Comparison of ENCODE assay signal across 15 cellular contexts in genomic region chr22:39956932-39957664, GRCh38. TPM values are rescaled to one million over a fixed set of nuclear protein-coding genes. Genes with fewer than 3 reads are reported as not detected.
DNase-seq lines count a peak whose midpoint lies in the region; ATAC-seq, FAIRE-seq and TF ChIP-seq lines count a peak whose summit lies in the region.
"Had no signal": no experiment of that assay in that cellular context is flagged by ENCODE, and none has a peak within 500 bp of the region (broad histone marks: within the 10 kb centered on the region; RNA-seq: fewer than 3 reads in every experiment).

No MANE protein-coding gene starts in this region.

- no peak for TF ChIP-seq CTCF in GM13976 (IDR thresholded peaks at IDR 0.05; ENCODE audit: borderline replicate concordance, control extremely low read depth, extremely low read depth, insufficient read depth, missing control alignments)
- no peak for TF ChIP-seq CTCF in GM12878 (IDR thresholded peaks at IDR 0.05 in 2 of 3, conservative IDR thresholded peaks at IDR 0.05 in 1 of 3; ENCODE audit: control insufficient read depth in 2 of 3, extremely low read depth in 1 of 3, insufficient read depth in 1 of 3, low read depth in 3 of 3, low read length in 3 of 3)
- TF ChIP-seq CTCF in WERI-Rb-1 (IDR thresholded peaks at IDR 0.05; ENCODE audit: low read depth, low read length), result no peak
- TF ChIP-seq CTCF in WTC11 (IDR thresholded peaks at IDR 0.05), result no peak

- H2BK120ac ChIP-seq in trophoblast cell (ENCODE audit: insufficient read depth, low read length, poor library complexity), result no peak overlapping the region

- no peak overlapping the region for H3K23ac ChIP-seq in trophoblast cell (ENCODE audit: low read length)

- no peak overlapping the region for H2AK5ac ChIP-seq in trophoblast cell (ENCODE audit: low read length)

- FAIRE-seq in GM12878 (lab: Jason Lieb, UNC), result peak; percentile 65

- no peaks in the 10 kb centered on the region for H3K79me1 ChIP-seq in trophoblast cell (ENCODE audit: low read length)

- peaks cover 91% of the 10 kb centered on the region for H3K4me1 ChIP-seq in CD4-positive, alpha-beta memory T cell (ENCODE audit: insufficient read depth, low read length)
- peaks cover 47% of the 10 kb centered on the region for H3K4me1 ChIP-seq in GM12878 (ENCODE audit: control insufficient read depth, insufficient read depth, low read length)
- H3K4me1 ChIP-seq in trophoblast cell (ENCODE audit: control insufficient read depth in 1 of 2, insufficient read depth in 2 of 2, low read length in 2 of 2), result peaks cover 9 to 13% of the 10 kb centered on the region in 2 experiments
- H3K4me1 ChIP-seq: parathyroid adenoma had no signal

- no peak for TF ChIP-seq RAD21 in GM12878 (IDR thresholded peaks at IDR 0.05; ENCODE audit: insufficient read depth, low read depth, low read length)

- H3K36me3 ChIP-seq in CD4-positive, alpha-beta memory T cell (ENCODE audit: insufficient read depth, low read length), result peaks cover 50% of the 10 kb centered on the region
- peaks cover 20 to 45% of the 10 kb centered on the region in 2 experiments; a peak in 3 of 4 replicates for H3K36me3 ChIP-seq in GM12878 (ENCODE audit: control insufficient read depth in 2 of 2, insufficient read depth in 2 of 2, low read length in 1 of 2)
- no peaks in the 10 kb centered on the region for H3K36me3 ChIP-seq in WERI-Rb-1
- H3K36me3 ChIP-seq in trophoblast cell (ENCODE audit: control insufficient read depth in 1 of 2, insufficient read depth in 2 of 2, low read length in 2 of 2), result no peaks in the 10 kb centered on the region
- H3K36me3 ChIP-seq: left lung had no signal

- 49% methylated on average over 9 of the region's 10 CpGs for WGBS in GM12878 (ENCODE audit: insufficient coverage, insufficient replicate concordance, low lambda C conversion rate, missing lambda C conversion rate)
- no CpG with 5 or more reads among the region's 10 CpGs for WGBS in trophoblast cell (ENCODE audit: extremely low coverage, insufficient coverage, insufficient read length)

- peak; percentile 61 to 87 for TF ChIP-seq EP300 in GM12878 (IDR thresholded peaks at IDR 0.05; ENCODE audit: borderline replicate concordance in 1 of 2, control insufficient read depth in 1 of 2, low read depth in 2 of 2, low read length in 2 of 2)

- POLR2A ChIA-PET in CD4-positive, alpha-beta memory T cell (lab: Charles Lee; ENCODE audit: partially characterized antibody), result interaction anchor here (1.0 to 1.8 kb wide), 3 partner anchors 11 to 14 kb away, joined by 3 to 5 read pairs (median 3); no protein-coding TSS in a partner anchor
- POLR2A ChIA-PET in GM12878 (lab: Charles Lee) (interaction anchor here (0.6 to 1.6 kb wide), 2 partner anchors 11 to 18 kb away, joined by 3 read pairs; no protein-coding TSS in a partner anchor), WTC11 (lab: Charles Lee) (no interaction called here)

- H3K4me2 ChIP-seq in GM12878 (ENCODE audit: control insufficient read depth, insufficient read depth) (peak overlapping the region; percentile 68), trophoblast cell (ENCODE audit: low read length) (no peak overlapping the region)

- RAD21 ChIA-PET in GM12878 (lab: Charles Lee; ENCODE audit: unreplicated experiment), result interaction anchor here (0.7 to 1.8 kb wide), 10 partner anchors 11 to 131 kb away, joined by 3 to 13 read pairs (median 4); no protein-coding TSS in a partner anchor

- BruUV-seq in GM12878 (replicated peaks; lab: Mats Ljungman, UMichigan), result no TSS peak

- no peak overlapping the region for H3K14ac ChIP-seq in trophoblast cell (ENCODE audit: low read length)

- H3K27ac Mint-ChIP-seq in CD4-positive, alpha-beta memory T cell, result peak overlapping the region; percentile 36 to 91 (median 79)
- no peak overlapping the region for H3K27ac Mint-ChIP-seq in activated naive CD4-positive, alpha-beta T cell treated with anti-CD3 and anti-CD28 coated beads for 36 hours
- no peak overlapping the region for H3K27ac Mint-ChIP-seq in WTC11

- no peak overlapping the region for H4K12ac ChIP-seq in trophoblast cell (ENCODE audit: low read depth, low read length)

- intact Hi-C loops in CD4-positive, alpha-beta memory T cell (cut with micrococcal nuclease), result loop anchor here (5.0 kb wide), 1 partner anchor 390 kb away; the partner anchor contains the start of gene ADSL
- intact Hi-C loops in GM12878 (cut with micrococcal nuclease; ENCODE audit: unreplicated experiment), result no loop called here
- intact Hi-C loops in activated naive CD4-positive, alpha-beta T cell treated with anti-CD3 and anti-CD28 coated beads for 36 hours (cut with micrococcal nuclease), result loop anchor here (10.0 kb wide), 1 partner anchor 552 kb away; no protein-coding TSS in a partner anchor

- H3K4me1 Mint-ChIP-seq in CD4-positive, alpha-beta memory T cell, result peaks cover 68 to 93% (median 81%) of the 10 kb centered on the region in 4 donors
- peaks cover 84% of the 10 kb centered on the region for H3K4me1 Mint-ChIP-seq in activated naive CD4-positive, alpha-beta T cell treated with anti-CD3 and anti-CD28 coated beads for 36 hours (ENCODE audit: low read depth)
- peaks cover 47% of the 10 kb centered on the region for H3K4me1 Mint-ChIP-seq in WTC11

- ATAC-seq in GM12878, result peak; percentile 77
- ATAC-seq in WTC11, result no peak
- ATAC-seq: foreskin keratinocyte, left lung had no signal

- no peaks in the 10 kb centered on the region for H3K9me3 ChIP-seq in CD4-positive, alpha-beta memory T cell (ENCODE audit: control insufficient read depth in 1 of 2, low read length in 2 of 2)
- H3K9me3 ChIP-seq in GM12878 (replicated peaks; ENCODE audit: control insufficient read depth, insufficient read depth, low read length), result no peaks in the 10 kb centered on the region; the same call in 2 of the 3 replicates
- no peaks in the 10 kb centered on the region for H3K9me3 ChIP-seq in WERI-Rb-1 (ENCODE audit: severe bottlenecking)
- peaks cover 2% of the 10 kb centered on the region for H3K9me3 ChIP-seq in trophoblast cell (ENCODE audit: insufficient read depth, low read depth, low read length)
- H3K9me3 ChIP-seq: left lung, testis had no signal

- no peak overlapping the region for H3K4ac ChIP-seq in trophoblast cell (ENCODE audit: low read depth, low read length)

- peak overlapping the region in 6 of 8 donors; percentile 8 to 65 (median 32) for H3K4me3 Mint-ChIP-seq in CD4-positive, alpha-beta memory T cell
- no peak overlapping the region for H3K4me3 Mint-ChIP-seq in activated naive CD4-positive, alpha-beta T cell treated with anti-CD3 and anti-CD28 coated beads for 36 hours
- H3K4me3 Mint-ChIP-seq in WTC11, result no peak overlapping the region

- no peaks in the 10 kb centered on the region for H3K27me3 Mint-ChIP-seq in CD4-positive, alpha-beta memory T cell
- H3K27me3 Mint-ChIP-seq in activated naive CD4-positive, alpha-beta T cell treated with anti-CD3 and anti-CD28 coated beads for 36 hours (ENCODE audit: low read depth), result no peaks in the 10 kb centered on the region
- H3K27me3 Mint-ChIP-seq in WTC11 (ENCODE audit: low read depth), result peaks cover 11% of the 10 kb centered on the region

- H4K91ac ChIP-seq in trophoblast cell (ENCODE audit: low read depth, low read length), result no peak overlapping the region

- H2AFZ ChIP-seq in GM12878 (ENCODE audit: control insufficient read depth, low read depth, low read length), result no peak overlapping the region
- H2AFZ ChIP-seq in trophoblast cell (ENCODE audit: insufficient read depth, low read length, poor library complexity), result no peak overlapping the region
- H2AFZ ChIP-seq: parathyroid adenoma had no signal

- peaks cover 2% of the 10 kb centered on the region for H3K79me2 ChIP-seq in GM12878 (ENCODE audit: control insufficient read depth, insufficient read depth, low read length)
- no peaks in the 10 kb centered on the region for H3K79me2 ChIP-seq in trophoblast cell (ENCODE audit: control insufficient read depth, insufficient read depth, low read length, poor library complexity)
- H3K79me2 ChIP-seq: parathyroid adenoma had no signal

- no peak overlapping the region for H4K8ac ChIP-seq in trophoblast cell (ENCODE audit: low read depth, low read length)

- CTCF ChIA-PET in CD4-positive, alpha-beta memory T cell (lab: Charles Lee; ENCODE audit: partially characterized antibody), result interaction anchor here (0.6 to 1.6 kb wide), 4 partner anchors 11 to 60 kb away, joined by 3 to 4 read pairs (median 4); no protein-coding TSS in a partner anchor
- CTCF ChIA-PET in GM12878 (lab: Yijun Ruan, JAX), result interaction anchor here (0.6 to 2.4 kb wide), 2 partner anchors 24 to 574 kb away, joined by 3 to 11 read pairs; no protein-coding TSS in a partner anchor
- CTCF ChIA-PET in activated naive CD4-positive, alpha-beta T cell treated with anti-CD3 and anti-CD28 coated beads for 36 hours (lab: Charles Lee), result interaction anchor here (1.6 to 1.8 kb wide), 2 partner anchors 11 to 67 kb away, joined by 5 to 8 read pairs; no protein-coding TSS in a partner anchor
- CTCF ChIA-PET in WTC11 (lab: Charles Lee), result interaction anchor here (1.0 to 2.9 kb wide), 2 partner anchors 12 to 67 kb away, joined by 3 to 12 read pairs; no protein-coding TSS in a partner anchor

- no peak for DNase-seq in CD4-positive, alpha-beta memory T cell
- DNase-seq in GM13976 (ENCODE audit: low spot score) (peak; percentile 65), NCI-H2196 (lab: John Stamatoyannopoulos, UW; ENCODE audit: unreplicated experiment) (peak; percentile 62), GM12878 (ENCODE audit: low read depth, low spot score) (peak; percentile 71), WERI-Rb-1 (no peak), trophoblast cell (no peak), WTC11 (ENCODE audit: low spot score) (no peak)
- DNase-seq in activated naive CD4-positive, alpha-beta T cell treated with anti-CD3 and anti-CD28 coated beads for 36 hours, result no peak
- DNase-seq: foreskin keratinocyte; left lung; NCI-H2171 treated with DMSO at 0.1 percent for 48 hours; stimulated activated CD4-positive, alpha-beta T cell treated with anti-CD3 and anti-CD28 coated beads, Interleukin-4, amount 100 ng/mL, for 24 hours; SW 1271; testis had no signal

- in situ Hi-C loops in GM13976 (cut with MboI; ENCODE audit: low sequenced_read_pairs, unreplicated experiment) (no loop called here), GM12878 (cut with MboI) (no loop called here)

- H3K18ac ChIP-seq in trophoblast cell (ENCODE audit: low read length), result no peak overlapping the region

- peak overlapping the region; percentile 24 for H3K27ac ChIP-seq in CD4-positive, alpha-beta memory T cell (ENCODE audit: low read depth, low read length)
- H3K27ac ChIP-seq in GM12878 (ENCODE audit: control insufficient read depth, insufficient read depth) (peak overlapping the region; percentile 20; the same call in 1 of the 2 replicates), WERI-Rb-1 (no peak overlapping the region), trophoblast cell (ENCODE audit: low read depth, low read length) (no peak overlapping the region)
- H3K27ac ChIP-seq: foreskin keratinocyte, left lung, parathyroid adenoma, testis had no signal

- H3K36me3 Mint-ChIP-seq in CD4-positive, alpha-beta memory T cell, result peaks cover 61 to 82% of the 10 kb centered on the region in 2 donors
- H3K36me3 Mint-ChIP-seq in activated naive CD4-positive, alpha-beta T cell treated with anti-CD3 and anti-CD28 coated beads for 36 hours (ENCODE audit: low read depth), result peaks cover 42% of the 10 kb centered on the region
- no peaks in the 10 kb centered on the region for H3K36me3 Mint-ChIP-seq in WTC11

- peaks cover 7% of the 10 kb centered on the region; the same call in 1 of the 2 replicates for H4K20me1 ChIP-seq in GM12878 (ENCODE audit: control insufficient read depth, insufficient read depth)

- no peak overlapping the region for H3K9ac ChIP-seq in GM12878 (ENCODE audit: control insufficient read depth, insufficient read depth, low read length)
- H3K9ac ChIP-seq in trophoblast cell (ENCODE audit: low read length), result no peak overlapping the region
- H3K9ac ChIP-seq: parathyroid adenoma had no signal

- H2BK12ac ChIP-seq in trophoblast cell (ENCODE audit: low read length), result no peak overlapping the region

- no peaks in the 10 kb centered on the region for H3K27me3 ChIP-seq in CD4-positive, alpha-beta memory T cell (ENCODE audit: insufficient read depth, low read length)
- H3K27me3 ChIP-seq in GM12878 (replicated peaks in 1 of 2; ENCODE audit: control insufficient read depth in 2 of 2, insufficient read depth in 2 of 2, low read length in 1 of 2), result no peaks in the 10 kb centered on the region
- no peaks in the 10 kb centered on the region for H3K27me3 ChIP-seq in WERI-Rb-1 (ENCODE audit: insufficient read depth, low read depth, severe bottlenecking)
- no peaks in the 10 kb centered on the region for H3K27me3 ChIP-seq in trophoblast cell (ENCODE audit: insufficient read depth, low read length)
- H3K27me3 ChIP-seq: foreskin keratinocyte, testis had no signal

- no peaks in the 10 kb centered on the region for H3K9me3 Mint-ChIP-seq in CD4-positive, alpha-beta memory T cell
- no peaks in the 10 kb centered on the region for H3K9me3 Mint-ChIP-seq in activated naive CD4-positive, alpha-beta T cell treated with anti-CD3 and anti-CD28 coated beads for 36 hours
- H3K9me3 Mint-ChIP-seq in WTC11, result peaks cover 5% of the 10 kb centered on the region; the same call in 1 of the 2 replicates

- H2BK5ac ChIP-seq in trophoblast cell (ENCODE audit: low read depth, low read length, poor library complexity), result no peak overlapping the region

- no peak overlapping the region for H3K4me3 ChIP-seq in CD4-positive, alpha-beta memory T cell (ENCODE audit: low read length in 2 of 2)
- H3K4me3 ChIP-seq in GM12878 (no peak overlapping the region), WERI-Rb-1 (ENCODE audit: low read depth, low read length) (no peak overlapping the region), trophoblast cell (ENCODE audit: low read depth, low read length) (no peak overlapping the region)
- H3K4me3 ChIP-seq: left lung, testis had no signal

- SMC1A ChIA-PET in GM12878 (lab: Charles Lee; ENCODE audit: uncharacterized antibody, unreplicated experiment), result interaction anchor here (0.6 to 2.7 kb wide), 10 partner anchors 11 to 68 kb away, joined by 3 to 16 read pairs (median 4); no protein-coding TSS in a partner anchor

- no peak for TF ChIP-seq POLR2A in GM12878 (IDR thresholded peaks at IDR 0.05; ENCODE audit: low read depth, low read length)

RNA-seq across cellular contexts. Expression of gene TMA7B, which starts 3.1 kb away (rescaled TPM):
- 10 to 100 TPM in 1 of 2 experiments, 1 to 10 TPM in 1; 9.3 to 10.2 TPM for total RNA-seq in CD4-positive, alpha-beta memory T cell
- polyA plus RNA-seq in CD4-positive, alpha-beta memory T cell, result 1 to 10 TPM in 1 of 2 donors, not detected in 1; 3.3 TPM
- 59.4 and 63.4 TPM in 2 replicates for total RNA-seq in GM12878 (2013; cell fraction: nucleolus; rRNA removed)
- 1.5 and 2.1 TPM in 2 replicates for total RNA-seq in GM12878 (2014; rRNA removed)
- total RNA-seq in GM12878 (2014; rRNA removed; fragmentation: Illumina TruSeq; extraction: Trizol), result 2.6 and 2.7 TPM in 2 replicates
- 1.6 and 2.2 TPM in 2 replicates for total RNA-seq in GM12878 (2021)
- polyA plus RNA-seq in GM12878 (2011; ENCODE audit: low read depth), result 0.21 TPM
- polyA plus RNA-seq in GM12878 (2011; rRNA removed), result 2.9 and 3.7 TPM in 2 replicates
- 0.75 and 0.79 TPM in 2 replicates for polyA plus RNA-seq in GM12878 (2011; cell fraction: cytosol; rRNA removed)
- polyA plus RNA-seq in GM12878 (2011; cell fraction: nucleus; rRNA removed), result 3.0 and 3.5 TPM in 2 replicates
- polyA plus RNA-seq in GM12878 (2012), result 0.31 and 0.35 TPM in 2 replicates
- polyA plus RNA-seq in GM12878 (2014; fragmentation: Illumina TruSeq; extraction: Trizol), result 0.14 and 0.87 TPM in 2 replicates
- polyA plus RNA-seq in GM12878 (2014; fragmentation: Nextera tagmentation; extraction: Ambion mirVana), result 1 to 10 TPM in 1 of 2 experiments, under 1 TPM in 1; 0.33 to 1.6 TPM
- polyA plus RNA-seq in GM12878 (2014; rRNA removed), result 1.3 TPM in 2 replicates
- 1 to 10 TPM; 1.6 to 2.0 TPM for polyA plus RNA-seq in GM12878 (2016; fragmentation: Nextera tagmentation; extraction: Ambion mirVana)
- polyA minus RNA-seq in GM12878 (2011; rRNA and poly(A)+ RNA removed), result 3.3 and 3.4 TPM in 2 replicates
- polyA minus RNA-seq in GM12878 (2011; cell fraction: cytosol; rRNA and poly(A)+ RNA removed), result not detected in 2 replicates
- 2.7 and 4.8 TPM in 2 replicates for polyA minus RNA-seq in GM12878 (2011; cell fraction: nucleus; rRNA and poly(A)+ RNA removed)
- polyA plus RNA-seq in trophoblast cell (2013), result 0.04 and 0.10 TPM in 2 replicates
- total RNA-seq in activated naive CD4-positive, alpha-beta T cell treated with anti-CD3 and anti-CD28 coated beads for 36 hours, result 1 to 10 TPM; 1.1 to 1.5 TPM
- total RNA-seq in WTC11 (2021), result not detected in 3 replicates
- total RNA-seq: foreskin keratinocyte had no signal
- polyA plus RNA-seq: foreskin keratinocyte had no signal

RNA-seq across cellular contexts. Expression of gene FAM83F, which starts 37.7 kb away (rescaled TPM):
- under 1 TPM in 1 of 2 experiments, not detected in 1; 0.29 TPM for total RNA-seq in CD4-positive, alpha-beta memory T cell
- polyA plus RNA-seq in CD4-positive, alpha-beta memory T cell, result not detected
- total RNA-seq in GM12878 (2013; cell fraction: nucleolus; rRNA removed), result 0.04 and 0.49 TPM in 2 replicates
- not detected in 2 replicates for total RNA-seq in GM12878 (2014; rRNA removed)
- not detected in 2 replicates for total RNA-seq in GM12878 (2014; rRNA removed; fragmentation: Illumina TruSeq; extraction: Trizol)
- 0.03 and 0.05 TPM in 2 replicates for total RNA-seq in GM12878 (2021)
- polyA plus RNA-seq in GM12878 (2011; ENCODE audit: low read depth), result not detected
- 0.01 TPM in 1 of 2 replicates, not detected in the other for polyA plus RNA-seq in GM12878 (2011; rRNA removed)
- polyA plus RNA-seq in GM12878 (2011; cell fraction: cytosol; rRNA removed), result under 0.01 TPM in 2 replicates
- polyA plus RNA-seq in GM12878 (2011; cell fraction: nucleus; rRNA removed), result 0.06 TPM in 2 replicates
- 0.03 TPM in 1 of 2 replicates, not detected in the other for polyA plus RNA-seq in GM12878 (2012)
- 0.01 TPM in 1 of 2 replicates, not detected in the other for polyA plus RNA-seq in GM12878 (2014; fragmentation: Illumina TruSeq; extraction: Trizol)
- not detected for polyA plus RNA-seq in GM12878 (2014; fragmentation: Nextera tagmentation; extraction: Ambion mirVana)
- polyA plus RNA-seq in GM12878 (2014; rRNA removed), result 0.01 TPM in 1 of 2 replicates, not detected in the other
- not detected for polyA plus RNA-seq in GM12878 (2016; fragmentation: Nextera tagmentation; extraction: Ambion mirVana)
- 0.21 TPM in 1 of 2 replicates, not detected in the other for polyA minus RNA-seq in GM12878 (2011; rRNA and poly(A)+ RNA removed)
- not detected in 2 replicates for polyA minus RNA-seq in GM12878 (2011; cell fraction: cytosol; rRNA and poly(A)+ RNA removed)
- polyA minus RNA-seq in GM12878 (2011; cell fraction: nucleus; rRNA and poly(A)+ RNA removed), result not detected in 2 replicates
- polyA plus RNA-seq in trophoblast cell (2013), result 3.1 and 3.3 TPM in 2 replicates
- total RNA-seq in activated naive CD4-positive, alpha-beta T cell treated with anti-CD3 and anti-CD28 coated beads for 36 hours, result 1 to 10 TPM; 1.8 to 1.9 TPM
- total RNA-seq in WTC11 (2021), result 33.8 to 43.1 TPM (median 35.4 TPM) in 3 replicates

RNA-seq across cellular contexts. Expression of gene GRAP2, which starts 56.2 kb away (rescaled TPM):
- total RNA-seq in CD4-positive, alpha-beta memory T cell, result 100 to 1,000 TPM; 134 to 140 TPM
- 10 to 100 TPM; 53.1 to 86.7 TPM for polyA plus RNA-seq in CD4-positive, alpha-beta memory T cell
- total RNA-seq in GM12878 (2013; cell fraction: nucleolus; rRNA removed), result 205 and 218 TPM in 2 replicates
- 61.0 and 68.1 TPM in 2 replicates for total RNA-seq in GM12878 (2014; rRNA removed)
- 30.2 and 31.6 TPM in 2 replicates for total RNA-seq in GM12878 (2014; rRNA removed; fragmentation: Illumina TruSeq; extraction: Trizol)
- total RNA-seq in GM12878 (2021), result 68.8 and 77.8 TPM in 2 replicates
- polyA plus RNA-seq in GM12878 (2011; ENCODE audit: low read depth), result 9.7 TPM
- polyA plus RNA-seq in GM12878 (2011; rRNA removed), result 59.1 and 79.1 TPM in 2 replicates
- 101 and 123 TPM in 2 replicates for polyA plus RNA-seq in GM12878 (2011; cell fraction: cytosol; rRNA removed)
- 141 and 178 TPM in 2 replicates for polyA plus RNA-seq in GM12878 (2011; cell fraction: nucleus; rRNA removed)
- polyA plus RNA-seq in GM12878 (2012), result 22.0 and 26.1 TPM in 2 replicates
- 30.1 and 37.5 TPM in 2 replicates for polyA plus RNA-seq in GM12878 (2014; fragmentation: Illumina TruSeq; extraction: Trizol)
- polyA plus RNA-seq in GM12878 (2014; fragmentation: Nextera tagmentation; extraction: Ambion mirVana), result 1 to 10 TPM; 3.3 to 5.4 TPM
- polyA plus RNA-seq in GM12878 (2014; rRNA removed), result 63.7 and 65.8 TPM in 2 replicates
- polyA plus RNA-seq in GM12878 (2016; fragmentation: Nextera tagmentation; extraction: Ambion mirVana), result 10 to 100 TPM; 59.0 to 60.2 TPM
- polyA minus RNA-seq in GM12878 (2011; rRNA and poly(A)+ RNA removed), result 62.8 and 82.6 TPM in 2 replicates
- polyA minus RNA-seq in GM12878 (2011; cell fraction: cytosol; rRNA and poly(A)+ RNA removed), result 25.3 and 35.1 TPM in 2 replicates
- polyA minus RNA-seq in GM12878 (2011; cell fraction: nucleus; rRNA and poly(A)+ RNA removed), result 39.8 and 66.1 TPM in 2 replicates
- 0.07 and 0.27 TPM in 2 replicates for polyA plus RNA-seq in trophoblast cell (2013)
- total RNA-seq in activated naive CD4-positive, alpha-beta T cell treated with anti-CD3 and anti-CD28 coated beads for 36 hours, result 10 to 100 TPM; 25.5 to 29.4 TPM
- total RNA-seq in WTC11 (2021), result 0.33 to 0.92 TPM (median 0.64 TPM) in 3 replicates
- total RNA-seq: foreskin keratinocyte had no signal
- polyA plus RNA-seq: foreskin keratinocyte had no signal

Comparison
In these comparisons a context has a peak if more than half of its experiments do, and no peak if none do; other contexts are left out.
1. DNase-seq: peak in GM13976 (single experiment), NCI-H2196 (single experiment) and GM12878 (single experiment); none in CD4-positive, alpha-beta memory T cell (0 of 5), WERI-Rb-1 (single experiment), trophoblast cell (0 of 2), activated naive CD4-positive, alpha-beta T cell treated with anti-CD3 and anti-CD28 coated beads for 36 hours (single experiment) and WTC11 (single experiment).
2. H3K27ac ChIP-seq: peak in CD4-positive, alpha-beta memory T cell (single experiment) and GM12878 (single experiment); none in WERI-Rb-1 (single experiment) and trophoblast cell (single experiment).
3. H3K27ac Mint-ChIP-seq: peak in CD4-positive, alpha-beta memory T cell (7 of 7); none in activated naive CD4-positive, alpha-beta T cell treated with anti-CD3 and anti-CD28 coated beads for 36 hours (single experiment) and WTC11 (single experiment).
4. H3K4me3 Mint-ChIP-seq: peak in CD4-positive, alpha-beta memory T cell (6 of 8); none in activated naive CD4-positive, alpha-beta T cell treated with anti-CD3 and anti-CD28 coated beads for 36 hours (single experiment) and WTC11 (single experiment).
5. RNA of gene FAM83F, which starts 37.7 kb away (total RNA-seq): 33.8 to 43.1 TPM in WTC11; 1.8 to 1.9 TPM in activated naive CD4-positive, alpha-beta T cell treated with anti-CD3 and anti-CD28 coated beads for 36 hours, 0.29 TPM in CD4-positive, alpha-beta memory T cell and 0.03 to 0.49 TPM in GM12878; every median in the first group is over 10 times any median in the second.
6. RNA of gene GRAP2, which starts 56.2 kb away (total RNA-seq): 134 to 140 TPM in CD4-positive, alpha-beta memory T cell, 30.2 to 218 TPM in GM12878 and 25.5 to 29.4 TPM in activated naive CD4-positive, alpha-beta T cell treated with anti-CD3 and anti-CD28 coated beads for 36 hours; 0.33 to 0.92 TPM in WTC11; every median in the first group is over 10 times any median in the second.